19 cellular contexts compared by ENCODE assay signal in genomic region chr5:32601623-32602295, GRCh38. TPM values are rescaled to one million over a fixed set of nuclear protein-coding genes. Genes with fewer than 3 reads are reported as not detected.
DNase-seq lines count a peak whose midpoint lies in the region; ATAC-seq, FAIRE-seq and TF ChIP-seq lines count a peak whose summit lies in the region.
"Had no signal": no experiment of that assay in that cellular context is flagged by ENCODE, and none has a peak within 500 bp of the region (broad histone marks: within the 10 kb centered on the region; RNA-seq: fewer than 3 reads in every experiment).

No MANE protein-coding gene starts in this region.

- CTCF ChIA-PET in HEK293 (lab: Yijun Ruan, JAX) (interaction anchor here (0.6 to 3.9 kb wide), 2 partner anchors 11 to 112 kb away, joined by 3 to 29 read pairs; no protein-coding TSS in a partner anchor), GM12878 (lab: Yijun Ruan, JAX) (interaction anchor here (1.2 to 1.9 kb wide), 3 partner anchors 10 to 112 kb away, joined by 3 to 15 read pairs (median 7); no protein-coding TSS in a partner anchor)
- CTCF ChIA-PET in naive thymus-derived CD4-positive, alpha-beta T cell (lab: Charles Lee) = interaction anchor here (1.8 kb wide), 1 partner anchor 11 kb away, joined by 5 read pairs; no protein-coding TSS in a partner anchor

- H3K4me3 Mint-ChIP-seq in naive thymus-derived CD4-positive, alpha-beta T cell = peak overlapping the region in 1 of 10 donors; percentile 2

- H3K36me3 ChIP-seq in HEK293 (ENCODE audit: control insufficient read depth in 2 of 2, insufficient read depth in 1 of 2, low read length in 2 of 2) (peaks cover 48 to 79% of the 10 kb centered on the region in 2 experiments), GM12878 (ENCODE audit: control insufficient read depth in 2 of 2, insufficient read depth in 2 of 2, low read length in 1 of 2) (peaks cover 10 to 47% of the 10 kb centered on the region in 2 experiments)
- peaks cover 12 to 62% (median 32%) of the 10 kb centered on the region in 3 experiments for H3K36me3 ChIP-seq in naive thymus-derived CD4-positive, alpha-beta T cell (ENCODE audit: control insufficient read depth in 2 of 3, insufficient read depth in 3 of 3, low read length in 3 of 3)
- H3K36me3 ChIP-seq: ovary had no signal

- ATAC-seq in GM12878 (no peak), HG03439 (IDR thresholded peaks at IDR 0.05; ENCODE audit: unreplicated experiment) (no peak), GM21737 (IDR thresholded peaks at IDR 0.05; ENCODE audit: unreplicated experiment) (no peak)
- ATAC-seq in naive thymus-derived CD4-positive, alpha-beta T cell = no peak
- ATAC-seq: PC-3 had no signal

- peaks cover 37% of the 10 kb centered on the region for H3K79me2 ChIP-seq in GM12878 (ENCODE audit: control insufficient read depth, insufficient read depth, low read length)

- H3K36me3 Mint-ChIP-seq in naive thymus-derived CD4-positive, alpha-beta T cell = peaks cover 16 to 47% (median 43%) of the 10 kb centered on the region in 5 donors

- no peak for TF ChIP-seq RAD21 in GM12878 (IDR thresholded peaks at IDR 0.05; ENCODE audit: insufficient read depth, low read depth, low read length)

- in situ Hi-C loops in GM12878 (cut with MboI) = no loop called here

- H3K4me2 ChIP-seq in GM12878 (ENCODE audit: control insufficient read depth, insufficient read depth) = no peak overlapping the region
- H3K4me2 ChIP-seq: hepatocyte had no signal

- no TSS peak for BruUV-seq in GM12878 (replicated peaks; lab: Mats Ljungman, UMichigan)

- H3K9ac ChIP-seq in GM12878 (ENCODE audit: control insufficient read depth, insufficient read depth, low read length) = no peak overlapping the region

- POLR2A ChIA-PET in HEK293 (lab: Yijun Ruan, JAX) = no interaction called here
- POLR2A ChIA-PET in GM12878 (lab: Charles Lee) = no interaction called here
- POLR2A ChIA-PET in naive thymus-derived CD4-positive, alpha-beta T cell (lab: Charles Lee) = interaction anchor here (0.6 kb wide), 1 partner anchor 87 kb away, joined by 3 read pairs; no protein-coding TSS in a partner anchor

- H3K27ac ChIP-seq in HEK293 (ENCODE audit: extremely low read depth, low read depth, low read length) (no peak overlapping the region), GM12878 (ENCODE audit: control insufficient read depth, insufficient read depth) (no peak overlapping the region)
- no peak overlapping the region for H3K27ac ChIP-seq in naive thymus-derived CD4-positive, alpha-beta T cell (ENCODE audit: low read depth, low read length)
- H3K27ac ChIP-seq: hepatocyte, ovary, SJSA1 had no signal

- H3K4me1 Mint-ChIP-seq in naive thymus-derived CD4-positive, alpha-beta T cell = peaks cover 17 to 67% (median 52%) of the 10 kb centered on the region in 7 donors

- no peaks in the 10 kb centered on the region for H3K4me1 ChIP-seq in HEK293 (ENCODE audit: control insufficient read depth, insufficient read depth, low read length)
- H3K4me1 ChIP-seq in GM12878 (ENCODE audit: control insufficient read depth, insufficient read depth, low read length) = no peaks in the 10 kb centered on the region
- H3K4me1 ChIP-seq in naive thymus-derived CD4-positive, alpha-beta T cell (ENCODE audit: control insufficient read depth in 2 of 2, insufficient read depth in 2 of 2, low read length in 2 of 2) = peaks cover 3 to 13% of the 10 kb centered on the region in 2 donors
- H3K4me1 ChIP-seq: BE2C had no signal

- no peak for FAIRE-seq in GM12878 (lab: Jason Lieb, UNC)

- TF ChIP-seq POLR2A in GM12878 (IDR thresholded peaks at IDR 0.05; ENCODE audit: low read depth, low read length) = no peak

- RAD21 ChIA-PET in GM12878 (lab: Charles Lee; ENCODE audit: unreplicated experiment) = interaction anchor here (2.3 kb wide), 1 partner anchor 12 kb away, joined by 14 read pairs; no protein-coding TSS in a partner anchor

- no peaks in the 10 kb centered on the region for H3K9me3 ChIP-seq in HEK293 (ENCODE audit: control insufficient read depth, insufficient read depth, low read depth, low read length)
- H3K9me3 ChIP-seq in GM12878 (replicated peaks; ENCODE audit: control insufficient read depth, insufficient read depth, low read length) = no peaks in the 10 kb centered on the region
- no peaks in the 10 kb centered on the region for H3K9me3 ChIP-seq in naive thymus-derived CD4-positive, alpha-beta T cell (ENCODE audit: control insufficient read depth in 2 of 3, low read length in 3 of 3)
- H3K9me3 ChIP-seq: BE2C, ovary, SJSA1 had no signal

- WGBS in GM12878 (ENCODE audit: insufficient coverage, insufficient replicate concordance, low lambda C conversion rate, missing lambda C conversion rate) = 100% methylated on average over 1 of the region's 1 CpG

- no peak overlapping the region for H3K4me3 ChIP-seq in HEK293 (ENCODE audit: low read depth, low read length)
- no peak overlapping the region for H3K4me3 ChIP-seq in GM12878
- no peak overlapping the region for H3K4me3 ChIP-seq in naive thymus-derived CD4-positive, alpha-beta T cell (ENCODE audit: low read length)
- H3K4me3 ChIP-seq: hepatocyte, ovary, SJSA1 had no signal

- DNase-seq in DMS 273 (lab: John Stamatoyannopoulos, UW; ENCODE audit: unreplicated experiment) (peak; percentile 45), GM12878 (ENCODE audit: low read depth, low spot score) (no peak), amygdala (lab: John Stamatoyannopoulos, UW) (no peak)
- DNase-seq in naive thymus-derived CD4-positive, alpha-beta T cell = no peak
- DNase-seq: BE2C; DMS53; KG1; NCI-H1092 treated with DMSO at 0.1 percent for 48 hours; NCI-H2107; NCI-H526; ovary; PC-3; stimulated activated CD4-positive, alpha-beta T cell treated with anti-CD3 and anti-CD28 coated beads, Interleukin-4, amount 100 ng/mL, for 1 hour; trophoblast cell had no signal

- TF ChIP-seq EP300 in GM12878 (IDR thresholded peaks at IDR 0.05; ENCODE audit: borderline replicate concordance in 1 of 2, control insufficient read depth in 1 of 2, low read depth in 2 of 2, low read length in 2 of 2) = no peak

- H3K27me3 Mint-ChIP-seq in naive thymus-derived CD4-positive, alpha-beta T cell = no peaks in the 10 kb centered on the region

- no peaks in the 10 kb centered on the region for H3K9me3 Mint-ChIP-seq in naive thymus-derived CD4-positive, alpha-beta T cell

- no peaks in the 10 kb centered on the region for H3K27me3 ChIP-seq in GM12878 (replicated peaks in 1 of 2; ENCODE audit: control insufficient read depth in 2 of 2, insufficient read depth in 2 of 2, low read length in 1 of 2)
- H3K27me3 ChIP-seq in naive thymus-derived CD4-positive, alpha-beta T cell (ENCODE audit: control insufficient read depth in 2 of 2, insufficient read depth in 2 of 2, low read length in 2 of 2) = no peaks in the 10 kb centered on the region
- H3K27me3 ChIP-seq: BE2C, hepatocyte, ovary, SJSA1 had no signal

- H3K27ac Mint-ChIP-seq in naive thymus-derived CD4-positive, alpha-beta T cell = peak overlapping the region in 7 of 9 donors; percentile 22 to 79 (median 63)

- intact Hi-C loops in GM12878 (cut with micrococcal nuclease; ENCODE audit: unreplicated experiment) = no loop called here
- intact Hi-C loops in naive thymus-derived CD4-positive, alpha-beta T cell (cut with micrococcal nuclease) = no loop called here

- no peak overlapping the region for H2AFZ ChIP-seq in GM12878 (ENCODE audit: control insufficient read depth, low read depth, low read length)
- H2AFZ ChIP-seq: hepatocyte had no signal

- SMC1A ChIA-PET in GM12878 (lab: Charles Lee; ENCODE audit: uncharacterized antibody, unreplicated experiment) = interaction anchor here (1.2 to 2.5 kb wide), 3 partner anchors 12 to 181 kb away, joined by 3 to 6 read pairs (median 3); no protein-coding TSS in a partner anchor

- peaks cover 4% of the 10 kb centered on the region for H4K20me1 ChIP-seq in GM12878 (ENCODE audit: control insufficient read depth, insufficient read depth)

- TF ChIP-seq CTCF in HEK293 (tag by site-specific recombination; IDR thresholded peaks at IDR 0.05) = no peak
- no peak for TF ChIP-seq CTCF in GM12878 (IDR thresholded peaks at IDR 0.05 in 2 of 3, conservative IDR thresholded peaks at IDR 0.05 in 1 of 3; ENCODE audit: control insufficient read depth in 2 of 3, extremely low read depth in 1 of 3, insufficient read depth in 1 of 3, low read depth in 3 of 3, low read length in 3 of 3)

TF ChIP-seq in HEK293, 187 proteins besides CTCF, POLR2A, EP300 and RAD21:
- TF ChIP-seq PRDM1 (tag by site-specific recombination; IDR thresholded peaks at IDR 0.05) (0 out of 2 replicates have a peak, but pooled peaks have one; percentile 8), ZNF132 (tag by site-specific recombination; IDR thresholded peaks at IDR 0.05; ENCODE audit: borderline replicate concordance) (no peak)

TF ChIP-seq in GM12878, 131 proteins besides CTCF, POLR2A, EP300 and RAD21:
- TF ChIP-seq SRF (IDR thresholded peaks at IDR 0.05; ENCODE audit: low read depth in 2 of 2, low read length in 2 of 2) (no peak), POLR2AphosphoS5 (IDR thresholded peaks at IDR 0.05; ENCODE audit: low read length) (peak; percentile 58; the same call in 1 of the 2 replicates)

RNA-seq across cellular contexts. Expression of gene SUB1, which starts 16.4 kb away (rescaled TPM):
- total RNA-seq in GM12878 (2013; cell fraction: nucleolus; rRNA removed) = 242 and 247 TPM in 2 replicates
- 468 and 620 TPM in 2 replicates for total RNA-seq in GM12878 (2014; rRNA removed)
- total RNA-seq in GM12878 (2014; rRNA removed; fragmentation: Illumina TruSeq; extraction: Trizol) = 1,079 and 1,213 TPM in 2 replicates
- total RNA-seq in GM12878 (2021) = 790 and 824 TPM in 2 replicates
- 219 TPM for polyA plus RNA-seq in GM12878 (2011; ENCODE audit: low read depth)
- polyA plus RNA-seq in GM12878 (2011; rRNA removed) = 1,077 and 2,276 TPM in 2 replicates
- 139 and 199 TPM in 2 replicates for polyA plus RNA-seq in GM12878 (2011; cell fraction: cytosol; rRNA removed)
- polyA plus RNA-seq in GM12878 (2011; cell fraction: nucleus; rRNA removed) = 177 and 416 TPM in 2 replicates
- polyA plus RNA-seq in GM12878 (2012) = 596 and 637 TPM in 2 replicates
- polyA plus RNA-seq in GM12878 (2014; fragmentation: Illumina TruSeq; extraction: Trizol) = 871 and 973 TPM in 2 replicates
- 1,000 to 10,000 TPM; 1,885 to 2,316 TPM for polyA plus RNA-seq in GM12878 (2014; fragmentation: Nextera tagmentation; extraction: Ambion mirVana)
- 789 and 1,035 TPM in 2 replicates for polyA plus RNA-seq in GM12878 (2014; rRNA removed)
- polyA plus RNA-seq in GM12878 (2016; fragmentation: Nextera tagmentation; extraction: Ambion mirVana) = 1,000 to 10,000 TPM; 2,588 to 2,785 TPM
- 84.2 and 91.5 TPM in 2 replicates for polyA minus RNA-seq in GM12878 (2011; rRNA and poly(A)+ RNA removed)
- polyA minus RNA-seq in GM12878 (2011; cell fraction: cytosol; rRNA and poly(A)+ RNA removed) = 42.5 and 72.6 TPM in 2 replicates
- polyA minus RNA-seq in GM12878 (2011; cell fraction: nucleus; rRNA and poly(A)+ RNA removed) = 133 and 270 TPM in 2 replicates
- 100 to 1,000 TPM; 187 to 388 (median 285) TPM for total RNA-seq in naive thymus-derived CD4-positive, alpha-beta T cell
- 100 to 1,000 TPM; 383 to 571 TPM for polyA plus RNA-seq in naive thymus-derived CD4-positive, alpha-beta T cell
